In the genomic region with DNA sequence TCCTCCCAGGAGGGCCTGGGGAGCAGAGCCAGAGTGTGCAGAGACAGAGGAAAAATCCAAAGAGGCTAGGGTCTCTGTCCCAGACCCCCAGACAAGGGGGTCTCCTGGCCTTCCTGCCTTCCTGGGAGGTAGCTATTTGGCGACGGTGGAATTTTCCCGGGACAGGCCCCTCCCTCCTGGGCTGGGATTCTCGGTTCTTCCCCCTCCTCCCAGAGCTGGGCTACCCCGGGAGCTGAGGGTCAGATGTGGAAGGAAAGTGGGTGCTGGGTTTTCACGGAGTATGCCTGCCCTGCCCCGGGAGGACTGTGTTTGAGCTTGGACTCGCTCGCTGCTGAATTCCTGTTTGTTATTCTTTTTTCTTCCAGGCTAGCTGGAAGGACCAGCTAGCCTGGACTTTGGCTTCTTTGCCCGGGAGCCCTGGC, we compare ENCODE assay signal across 8 cellular contexts. TPM values are rescaled to one million over a fixed set of nuclear protein-coding genes. Genes with fewer than 3 reads are reported as not detected.
DNase-seq lines count a peak whose midpoint lies in the region; ATAC-seq and TF ChIP-seq lines count a peak whose summit lies in the region.

No MANE protein-coding gene starts in this region.

- TF ChIP-seq POLR2A in NB4 (IDR thresholded peaks at IDR 0.05; ENCODE audit: extremely low read depth, insufficient read length) = no peak

- H3K27me3 Mint-ChIP-seq in activated T-cell treated with anti-CD3 and anti-CD28 coated beads, Interleukin-2, amount 50 U/mL, for 4 hours (ENCODE audit: low read depth) = no peaks in the 10 kb centered on the region
- H3K27me3 Mint-ChIP-seq in stimulated activated naive CD8-positive, alpha-beta T cell treated with anti-CD3 and anti-CD28 coated beads, Interleukin-15, amount 100 ng/mL, for 72 hours = no peaks in the 10 kb centered on the region

- H3K4me3 ChIP-seq in NB4 (ENCODE audit: low read depth, low read length) = peak overlapping the region; percentile 87

- peak in 1 of 2 donors; percentile 2 for ATAC-seq in activated T-cell treated with anti-CD3 and anti-CD28 coated beads, Interleukin-2, amount 50 U/mL, for 4 hours
- peak; percentile 1 for ATAC-seq in stimulated activated naive CD8-positive, alpha-beta T cell treated with anti-CD3 and anti-CD28 coated beads, Interleukin-15, amount 100 ng/mL, for 72 hours
- no peak for ATAC-seq in HG02981 (IDR thresholded peaks at IDR 0.05; ENCODE audit: unreplicated experiment)
- no peak for ATAC-seq in GM21381 (IDR thresholded peaks at IDR 0.05; ENCODE audit: unreplicated experiment)

- H3K9me3 Mint-ChIP-seq in activated T-cell treated with anti-CD3 and anti-CD28 coated beads, Interleukin-2, amount 50 U/mL, for 4 hours = no peaks in the 10 kb centered on the region
- no peaks in the 10 kb centered on the region for H3K9me3 Mint-ChIP-seq in stimulated activated naive CD8-positive, alpha-beta T cell treated with anti-CD3 and anti-CD28 coated beads, Interleukin-15, amount 100 ng/mL, for 72 hours

- H3K4me1 Mint-ChIP-seq in activated T-cell treated with anti-CD3 and anti-CD28 coated beads, Interleukin-2, amount 50 U/mL, for 4 hours (ENCODE audit: low read depth) = peaks cover 70% of the 10 kb centered on the region
- H3K4me1 Mint-ChIP-seq in stimulated activated naive CD8-positive, alpha-beta T cell treated with anti-CD3 and anti-CD28 coated beads, Interleukin-15, amount 100 ng/mL, for 72 hours = peaks cover 81% of the 10 kb centered on the region

- no peak for DNase-seq in activated T-cell treated with anti-CD3 and anti-CD28 coated beads, Interleukin-2, amount 50 U/mL, for 4 hours
- DNase-seq in activated T-cell treated with anti-CD3 and anti-CD28 coated beads, Interleukin-2, amount 50 U/mL, for 48 hours = no peak
- DNase-seq in NB4 (ENCODE audit: low read depth) (no peak), caudate nucleus (lab: John Stamatoyannopoulos, UW) (peak in 8 of 61 donors; percentile 36 to 73 (median 64)), kidney glomerular epithelial cell (lab: John Stamatoyannopoulos, UW) (peak; percentile 59)
- DNase-seq in stimulated activated naive CD8-positive, alpha-beta T cell treated with anti-CD3 and anti-CD28 coated beads, Interleukin-15, amount 100 ng/mL, for 72 hours = peak in 1 of 2 donors; percentile 16

- no peak for TF ChIP-seq CTCF in NB4 (IDR thresholded peaks at IDR 0.05; ENCODE audit: low read depth, low read length)

- H3K27ac ChIP-seq in caudate nucleus (ENCODE audit: low read depth, low read length) = peak overlapping the region; percentile 93

- peaks cover 4% of the 10 kb centered on the region for H3K36me3 Mint-ChIP-seq in activated T-cell treated with anti-CD3 and anti-CD28 coated beads, Interleukin-2, amount 50 U/mL, for 4 hours (ENCODE audit: insufficient read depth)

- peak overlapping the region; percentile 94 to 97 for H3K27ac Mint-ChIP-seq in stimulated activated naive CD8-positive, alpha-beta T cell treated with anti-CD3 and anti-CD28 coated beads, Interleukin-15, amount 100 ng/mL, for 72 hours

- H3K4me3 Mint-ChIP-seq in activated T-cell treated with anti-CD3 and anti-CD28 coated beads, Interleukin-2, amount 50 U/mL, for 4 hours = peak overlapping the region; percentile 97
- peak overlapping the region; percentile 96 to 97 for H3K4me3 Mint-ChIP-seq in stimulated activated naive CD8-positive, alpha-beta T cell treated with anti-CD3 and anti-CD28 coated beads, Interleukin-15, amount 100 ng/mL, for 72 hours

RNA-seq across cellular contexts. Expression of gene AMPD2, which starts 0.8 kb away (rescaled TPM):
- 100 to 1,000 TPM; 150 to 165 (median 151) TPM for total RNA-seq in activated T-cell treated with anti-CD3 and anti-CD28 coated beads, Interleukin-2, amount 50 U/mL, for 4 hours

RNA-seq across cellular contexts. Expression of gene GNAT2, which starts 1.0 kb away (rescaled TPM):
- 1 to 10 TPM in 1 of 3 donors, under 1 TPM in 2; 0.19 to 1.1 (median 0.24) TPM for total RNA-seq in activated T-cell treated with anti-CD3 and anti-CD28 coated beads, Interleukin-2, amount 50 U/mL, for 4 hours

RNA-seq across cellular contexts. Expression of gene GSTM4, which starts 35.5 kb away (rescaled TPM):
- 1 to 10 TPM; 3.7 to 6.9 (median 4.1) TPM for total RNA-seq in activated T-cell treated with anti-CD3 and anti-CD28 coated beads, Interleukin-2, amount 50 U/mL, for 4 hours

RNA-seq across cellular contexts. Expression of gene GSTM2, which starts 47.5 kb away (rescaled TPM):
- total RNA-seq in activated T-cell treated with anti-CD3 and anti-CD28 coated beads, Interleukin-2, amount 50 U/mL, for 4 hours = 1 to 10 TPM; 4.0 to 5.3 (median 4.4) TPM
